21 cellular contexts compared by ENCODE assay signal in genomic region chr18:62616331-62616805, GRCh38.
DNase-seq lines count a peak whose midpoint lies in the region; ATAC-seq, FAIRE-seq and TF ChIP-seq lines count a peak whose summit lies in the region.
"Had no signal": no experiment of that assay in that cellular context is flagged by ENCODE, and none has a peak within 500 bp of the region (broad histone marks: within the 10 kb centered on the region; RNA-seq: fewer than 3 reads in every experiment).

No MANE protein-coding gene starts in this region.

- BruUV-seq in HepG2 (replicated peaks; lab: Mats Ljungman, UMichigan), result no TSS peak

- peak; percentile 37 for DNase-seq in HepG2 (ENCODE audit: low spot score)
- DNase-seq in right lobe of liver, result no peak
- DNase-seq in brain pericyte (ENCODE audit: low read depth, low spot score), result peak; percentile 47
- DNase-seq in left ventricle myocardium inferior, result no peak
- no peak for DNase-seq in HEK293T (ENCODE audit: extremely low spot score)
- no peak for DNase-seq in occipital lobe (lab: John Stamatoyannopoulos, UW)
- DNase-seq: activated CD8-positive, alpha-beta T cell treated with anti-CD3 and anti-CD28 coated beads for 36 hours; effector CD8-positive, alpha-beta T cell; erythroblast; mesenchymal stem cell; NCI-H2029 treated with DMSO at 0.1 percent for 48 hours; NCI-H82; SHP77 treated with DMSO at 0.1 percent for 48 hours had no signal

- intact Hi-C loops in HepG2 (cut with micrococcal nuclease; ENCODE audit: unreplicated experiment) (no loop called here), right lobe of liver (cut with DNase I) (no loop called here), left ventricle myocardium inferior (cut with micrococcal nuclease) (no loop called here)

- POLR2A ChIA-PET in HepG2 (lab: Yijun Ruan, JAX), result no interaction called here
- POLR2A ChIA-PET in HEK293T (lab: Yijun Ruan, JAX), result no interaction called here

- FAIRE-seq in HepG2 (lab: Jason Lieb, UNC), result no peak

- CTCF ChIA-PET in HepG2 (lab: Yijun Ruan, JAX; ENCODE audit: low intra/inter-chr PET ratio, low total read pairs) (no interaction called here), HEK293T (lab: Yijun Ruan, JAX) (no interaction called here)

- H3K36me3 ChIP-seq in HepG2 (replicated peaks in 1 of 2; ENCODE audit: control insufficient read depth in 1 of 2, insufficient read depth in 2 of 2, low read length in 2 of 2) (no peaks in the 10 kb centered on the region), right lobe of liver (no peaks in the 10 kb centered on the region), left ventricle myocardium inferior (no peaks in the 10 kb centered on the region)
- H3K36me3 ChIP-seq: adrenal gland; BLaER1 treated with 17β-estradiol and CSF1 and Interleukin-3, amounts not matched to agents 10 nM and 100 nM; HAP-1; upper lobe of left lung had no signal

- no peaks in the 10 kb centered on the region for H3K9me3 Mint-ChIP-seq in activated T-helper 17 cell treated with anti-CD3 and anti-CD28 coated beads, Interleukin-2, amount 50 U/mL, for 72 hours
- H3K9me3 Mint-ChIP-seq: activated CD8-positive, alpha-beta T cell treated with anti-CD3 and anti-CD28 coated beads for 36 hours had no signal

- H4K20me1 ChIP-seq in HepG2 (ENCODE audit: insufficient read depth, low read length), result no peaks in the 10 kb centered on the region
- H4K20me1 ChIP-seq: BLaER1 treated with 17β-estradiol and CSF1 and Interleukin-3, amounts not matched to agents 10 nM and 100 nM had no signal

- H3K79me2 ChIP-seq in HepG2 (ENCODE audit: insufficient read depth, low read length), result no peaks in the 10 kb centered on the region

- TF ChIP-seq RAD21 in HepG2 (CRISPR knock-in tag; IDR thresholded peaks at IDR 0.05), result no peak

- peak; percentile 93 for ATAC-seq in HepG2
- ATAC-seq in right lobe of liver, result no peak
- no peak for ATAC-seq in HG02870 (IDR thresholded peaks at IDR 0.05; ENCODE audit: unreplicated experiment)
- no peak for ATAC-seq in activated T-helper 17 cell treated with anti-CD3 and anti-CD28 coated beads, Interleukin-2, amount 50 U/mL, for 72 hours (replicated peaks)
- ATAC-seq: activated CD4-positive, CD25-positive, alpha-beta regulatory T cell treated with anti-CD3 and anti-CD28 coated beads, Interleukin-2, amount 50 U/mL, for 24 hours; activated CD8-positive, alpha-beta T cell treated with anti-CD3 and anti-CD28 coated beads for 36 hours; right cardiac atrium had no signal

- no peak overlapping the region for H3K4me3 Mint-ChIP-seq in activated T-helper 17 cell treated with anti-CD3 and anti-CD28 coated beads, Interleukin-2, amount 50 U/mL, for 72 hours
- H3K4me3 Mint-ChIP-seq: activated CD8-positive, alpha-beta T cell treated with anti-CD3 and anti-CD28 coated beads for 36 hours had no signal

- no peaks in the 10 kb centered on the region for H3K36me3 Mint-ChIP-seq in activated T-helper 17 cell treated with anti-CD3 and anti-CD28 coated beads, Interleukin-2, amount 50 U/mL, for 72 hours (ENCODE audit: low read depth)

- H3K27ac ChIP-seq in HepG2 (ENCODE audit: extremely low read length, insufficient read depth, low read length) (no peak overlapping the region), right lobe of liver (no peak overlapping the region), left ventricle myocardium inferior (replicated peaks) (peak overlapping the region; percentile 35)
- H3K27ac ChIP-seq: adrenal gland; BLaER1 treated with 17β-estradiol and CSF1 and Interleukin-3, amounts not matched to agents 10 nM and 100 nM; upper lobe of left lung had no signal

- no peak overlapping the region for H3K9ac ChIP-seq in HepG2 (ENCODE audit: insufficient read depth, low read depth, low read length)
- H3K9ac ChIP-seq: BLaER1 treated with 17β-estradiol and CSF1 and Interleukin-3, amounts not matched to agents 10 nM and 100 nM had no signal

- H3K4me1 Mint-ChIP-seq in activated T-helper 17 cell treated with anti-CD3 and anti-CD28 coated beads, Interleukin-2, amount 50 U/mL, for 72 hours, result no peaks in the 10 kb centered on the region

- TF ChIP-seq CTCF in HepG2 (CRISPR knock-in tag; IDR thresholded peaks at IDR 0.05), result no peak
- TF ChIP-seq CTCF in right lobe of liver (IDR thresholded peaks at IDR 0.05), result no peak
- TF ChIP-seq CTCF in left ventricle myocardium inferior (IDR thresholded peaks at IDR 0.05; ENCODE audit: borderline replicate concordance), result no peak

- TF ChIP-seq EP300 in HepG2 (IDR thresholded peaks at IDR 0.05; ENCODE audit: low read depth in 2 of 2, low read length in 2 of 2) (no peak), HepG2 (CRISPR knock-in tag; IDR thresholded peaks at IDR 0.05; ENCODE audit: borderline replicate concordance) (no peak)

- in situ Hi-C loops in HepG2 (cut with HindIII; ENCODE audit: extremely low pct_ligation_motif_present, low pct_unique_long_range_greater_than_20kb), result loop anchor here (25.0 kb wide), 1 partner anchor 371 kb away; no protein-coding TSS in a partner anchor

- H3K27ac Mint-ChIP-seq in activated T-helper 17 cell treated with anti-CD3 and anti-CD28 coated beads, Interleukin-2, amount 50 U/mL, for 72 hours, result no peak overlapping the region
- H3K27ac Mint-ChIP-seq: activated CD8-positive, alpha-beta T cell treated with anti-CD3 and anti-CD28 coated beads for 36 hours had no signal

- 45% methylated on average over 18 of the region's 18 CpGs for WGBS in HepG2 (ENCODE audit: low lambda C conversion rate)
- 76% methylated on average over 12 of the region's 18 CpGs for WGBS in right lobe of liver (ENCODE audit: insufficient coverage, low coverage, low lambda C conversion rate, missing lambda C conversion rate)

- H3K27me3 ChIP-seq in HepG2 (ENCODE audit: control insufficient read depth in 1 of 2, insufficient read depth in 2 of 2, low read length in 2 of 2) (peaks cover 3 to 31% of the 10 kb centered on the region in 2 experiments), right lobe of liver (no peaks in the 10 kb centered on the region), left ventricle myocardium inferior (ENCODE audit: low read depth) (peaks cover 20% of the 10 kb centered on the region)
- H3K27me3 ChIP-seq: adrenal gland, upper lobe of left lung had no signal

- no peaks in the 10 kb centered on the region for H3K9me3 ChIP-seq in HepG2 (ENCODE audit: low read length)
- no peaks in the 10 kb centered on the region for H3K9me3 ChIP-seq in right lobe of liver
- no peaks in the 10 kb centered on the region for H3K9me3 ChIP-seq in left ventricle myocardium inferior (replicated peaks)
- H3K9me3 ChIP-seq: adrenal gland; BLaER1 treated with 17β-estradiol and CSF1 and Interleukin-3, amounts not matched to agents 10 nM and 100 nM; HAP-1; upper lobe of left lung had no signal

- H3K4me2 ChIP-seq in HepG2 (ENCODE audit: low read depth, low read length), result peak overlapping the region; percentile 52
- H3K4me2 ChIP-seq: BLaER1 treated with 17β-estradiol and CSF1 and Interleukin-3, amounts not matched to agents 10 nM and 100 nM had no signal

- no peak overlapping the region for H2AFZ ChIP-seq in HepG2 (ENCODE audit: low read length)

- H3K4me3 ChIP-seq in HepG2 (replicated peaks in 1 of 3; ENCODE audit: insufficient read depth in 1 of 3, low read depth in 2 of 3, low read length in 3 of 3) (peak overlapping the region in 2 of 3 experiments; percentile 13 to 30; a peak in 3 of 6 replicates), right lobe of liver (no peak overlapping the region), left ventricle myocardium inferior (peak overlapping the region; percentile 4)
- H3K4me3 ChIP-seq: adrenal gland; BLaER1 treated with 17β-estradiol and CSF1 and Interleukin-3, amounts not matched to agents 10 nM and 100 nM; HAP-1; upper lobe of left lung had no signal

- peaks cover 28% of the 10 kb centered on the region for H3K27me3 Mint-ChIP-seq in activated T-helper 17 cell treated with anti-CD3 and anti-CD28 coated beads, Interleukin-2, amount 50 U/mL, for 72 hours

- H3K4me1 ChIP-seq in HepG2 (ENCODE audit: insufficient read depth, low read length) (peaks cover 19% of the 10 kb centered on the region), right lobe of liver (peaks cover 0 to 6% (median 0%) of the 10 kb centered on the region in 4 donors), left ventricle myocardium inferior (peaks cover 23% of the 10 kb centered on the region)
- H3K4me1 ChIP-seq: HAP-1 had no signal

- no peak for TF ChIP-seq POLR2A in HepG2 (IDR thresholded peaks at IDR 0.05; ENCODE audit: insufficient read depth in 1 of 2, low read depth in 2 of 2, low read length in 2 of 2)
- no peak for TF ChIP-seq POLR2A in right lobe of liver (IDR thresholded peaks at IDR 0.05)

TF ChIP-seq in HepG2, 621 proteins besides CTCF, POLR2A, EP300 and RAD21 (continues in another document):
- TF ChIP-seq ZSCAN25 (CRISPR knock-in tag; IDR thresholded peaks at IDR 0.05), result no peak

TF ChIP-seq in HEK293T, 16 proteins besides CTCF, POLR2A, EP300 and RAD21:
- TF ChIP-seq ARNT (IDR thresholded peaks at IDR 0.05) (no peak), CTBP1 (IDR thresholded peaks at IDR 0.05; ENCODE audit: borderline replicate concordance) (no peak), FOXM1 (IDR thresholded peaks at IDR 0.05; ENCODE audit: borderline replicate concordance) (no peak), SP1 (IDR thresholded peaks at IDR 0.05) (no peak), LEF1 (IDR thresholded peaks at IDR 0.05; ENCODE audit: borderline replicate concordance) (no peak), TARDBP (IDR thresholded peaks at IDR 0.05) (no peak), PKNOX1 (IDR thresholded peaks at IDR 0.05) (no peak)

Comparison
In these comparisons a context has a peak if more than half of its experiments do, and no peak if none do; other contexts are left out.
1. DNase-seq: peak in HepG2 (single experiment) and brain pericyte (single experiment); none in right lobe of liver (0 of 3), left ventricle myocardium inferior (single experiment), HEK293T (single experiment) and occipital lobe (single experiment).
2. H3K4me3 ChIP-seq: peak in HepG2 (2 of 3) and left ventricle myocardium inferior (single experiment); none in right lobe of liver (0 of 3).